Comparison of ENCODE assay signal across 1 cellular context in genomic region chr12:67630373-67631088, GRCh38.
TF ChIP-seq lines count a peak whose summit lies in the region.

No MANE protein-coding gene starts in this region.

TF ChIP-seq in GM12878, 131 proteins besides CTCF, POLR2A, EP300 and RAD21 (continued from another document):
- no peak for TF ChIP-seq HSF1 (IDR thresholded peaks at IDR 0.05; ENCODE audit: low read depth, low read length)
- TF ChIP-seq DPF2 (IDR thresholded peaks at IDR 0.05), result peak; percentile 29; the same call in 1 of the 2 replicates
- TF ChIP-seq WRNIP1 (IDR thresholded peaks at IDR 0.05; ENCODE audit: borderline replicate concordance, low read depth, low read length), result no peak
- no peak for TF ChIP-seq SMARCA5 (IDR thresholded peaks at IDR 0.05)
- no peak for TF ChIP-seq RBBP5 (conservative IDR thresholded peaks at IDR 0.05)
- TF ChIP-seq PML (IDR thresholded peaks at IDR 0.05; ENCODE audit: low read length), result no peak
- TF ChIP-seq ZNF274 (IDR thresholded peaks at IDR 0.05; ENCODE audit: insufficient read depth, insufficient read length), result no peak
- TF ChIP-seq RCOR1 (conservative IDR thresholded peaks at IDR 0.05; ENCODE audit: low read depth, low read length), result no peak
- no peak for TF ChIP-seq TCF7 (IDR thresholded peaks at IDR 0.05; ENCODE audit: borderline replicate concordance)
